In the genomic region with DNA sequence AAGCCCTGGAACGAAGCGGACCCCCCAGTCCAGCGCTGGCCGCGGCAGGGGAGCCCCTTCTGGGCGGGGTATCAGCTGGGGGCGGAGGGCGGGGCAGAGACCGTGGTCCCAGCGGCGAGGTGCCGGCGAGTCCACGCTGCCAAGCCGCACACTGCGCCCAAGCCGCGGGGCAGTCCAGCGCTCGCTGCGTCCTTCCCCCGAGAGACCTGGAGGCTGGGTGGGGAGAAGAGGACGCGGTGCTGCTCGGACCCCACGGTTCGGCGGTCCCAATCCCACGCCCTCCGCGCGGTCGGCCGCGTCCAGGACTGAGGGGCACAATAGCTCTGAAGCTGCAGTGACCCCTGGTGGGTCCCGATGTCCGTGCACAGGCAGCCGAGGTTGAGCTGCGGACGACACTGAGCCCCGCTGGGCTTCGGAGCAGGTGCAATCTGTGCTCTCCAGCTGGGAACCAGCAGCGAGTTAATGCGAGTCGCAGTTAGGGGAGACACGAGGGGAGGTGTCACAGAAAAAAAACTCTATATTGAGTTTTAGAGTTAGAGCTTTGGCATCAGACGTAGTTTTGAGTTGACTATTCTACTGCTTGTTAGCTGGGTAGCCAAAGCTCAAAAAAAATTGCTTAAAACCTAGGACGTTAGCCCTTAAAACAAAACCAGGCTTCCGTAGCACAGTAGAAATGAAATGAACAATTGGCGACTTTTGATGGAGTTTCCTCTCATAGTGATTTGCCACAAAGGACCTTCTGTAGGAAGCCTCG, we compare ENCODE assay signal across 8 cellular contexts. TPM values are rescaled to one million over a fixed set of nuclear protein-coding genes. Genes with fewer than 3 reads are reported as not detected.
A peak's percentile ranks its signal among the peaks of the same experiment; 100 is the strongest.
DNase-seq lines count a peak whose midpoint lies in the region; TF ChIP-seq lines count a peak whose summit lies in the region.

No MANE protein-coding gene starts in this region.

- H3K27me3 ChIP-seq in GM23248 (replicated peaks; ENCODE audit: insufficient read depth) (peaks cover 57% of the 10 kb centered on the region), SJCRH30 (no peaks in the 10 kb centered on the region), smooth muscle cell (ENCODE audit: low read depth) (peaks cover 15% of the 10 kb centered on the region)

- H3K27me3 Mint-ChIP-seq in chondrocyte (ENCODE audit: low read depth) = peaks cover 25% of the 10 kb centered on the region

- H3K36me3 Mint-ChIP-seq in chondrocyte (ENCODE audit: low read depth) = no peaks in the 10 kb centered on the region

- no peak overlapping the region for H3K27ac ChIP-seq in GM23248
- H3K27ac ChIP-seq in SJCRH30 = peak overlapping the region; percentile 16
- H3K27ac ChIP-seq in smooth muscle cell (ENCODE audit: low read depth) = no peak overlapping the region

- H3K4me2 ChIP-seq in GM23248 (ENCODE audit: unreplicated experiment) (peak overlapping the region; percentile 76), smooth muscle cell (peak overlapping the region; percentile 96)

- H3F3A ChIP-seq in GM23248 (ENCODE audit: insufficient read depth) = peaks cover 13% of the 10 kb centered on the region; the same call in 1 of the 2 replicates
- no peaks in the 10 kb centered on the region for H3F3A ChIP-seq in smooth muscle cell (ENCODE audit: low read depth)

- H3K27ac Mint-ChIP-seq in chondrocyte (ENCODE audit: unreplicated experiment) = no peak overlapping the region

- peak overlapping the region; percentile 74 for H3K4me3 Mint-ChIP-seq in chondrocyte (ENCODE audit: unreplicated experiment)

- no peaks in the 10 kb centered on the region for H3K9me3 Mint-ChIP-seq in chondrocyte (ENCODE audit: low read depth)

- H3K4me1 ChIP-seq in GM23248 (ENCODE audit: insufficient read depth) (peaks cover 11% of the 10 kb centered on the region), SJCRH30 (no peaks in the 10 kb centered on the region), smooth muscle cell (ENCODE audit: low read depth) (no peaks in the 10 kb centered on the region)

- H3K4me3 ChIP-seq in GM23248 = peak overlapping the region; percentile 70
- H3K4me3 ChIP-seq in SJCRH30 = peak overlapping the region; percentile 85
- H3K4me3 ChIP-seq in smooth muscle cell = peak overlapping the region; percentile 92

- H3K4me1 Mint-ChIP-seq in chondrocyte (ENCODE audit: low read depth) = peaks cover 12% of the 10 kb centered on the region

- H3K9me3 ChIP-seq in GM23248 (ENCODE audit: low read depth) (no peaks in the 10 kb centered on the region), SJCRH30 (replicated peaks) (no peaks in the 10 kb centered on the region), smooth muscle cell (replicated peaks; ENCODE audit: low read depth) (no peaks in the 10 kb centered on the region)

- H2AFZ ChIP-seq in GM23248 (peak overlapping the region; percentile 77), smooth muscle cell (ENCODE audit: low read depth) (peak overlapping the region; percentile 97)

- H3K9me2 ChIP-seq in GM23248 (ENCODE audit: insufficient read depth) = no peaks in the 10 kb centered on the region

- TF ChIP-seq CTCF in chondrocyte (IDR thresholded peaks at IDR 0.05) (peak; percentile 94), smooth muscle cell (IDR thresholded peaks at IDR 0.05; ENCODE audit: borderline replicate concordance, insufficient read depth, poor library complexity, severe bottlenecking) (peak; percentile 70)

- H4K20me1 ChIP-seq in GM23248 (ENCODE audit: insufficient read depth) = no peaks in the 10 kb centered on the region
- H4K20me1 ChIP-seq in smooth muscle cell (ENCODE audit: low read depth) = no peaks in the 10 kb centered on the region

- DNase-seq in SIG-M5 treated with dmso at 0.1 percent for 504 hours (lab: John Stamatoyannopoulos, UW; ENCODE audit: unreplicated experiment) (peak; percentile 45), SIG-M5 (lab: John Stamatoyannopoulos, UW) (no peak), GM23248 (peak; percentile 68), KBM-7 (peak; percentile 74), SJCRH30 (peak; percentile 86 to 90), chondrocyte (ENCODE audit: low spot score) (no peak), islet precursor cell (peak; percentile 91), smooth muscle cell (lab: John Stamatoyannopoulos, UW; ENCODE audit: unreplicated experiment) (peak; percentile 50)

- WGBS in GM23248 (ENCODE audit: low coverage in 1 of 2, low lambda C conversion rate in 2 of 2, missing lambda C conversion rate in 2 of 2), 2 experiments = 5 to 6% methylated on average over 24 to 33 of the region's 51 CpGs
- 5% methylated on average over 42 of the region's 51 CpGs for WGBS in smooth muscle cell (ENCODE audit: low lambda C conversion rate)

- no peaks in the 10 kb centered on the region for H3K36me3 ChIP-seq in GM23248 (ENCODE audit: low read depth)
- no peaks in the 10 kb centered on the region for H3K36me3 ChIP-seq in SJCRH30
- no peaks in the 10 kb centered on the region for H3K36me3 ChIP-seq in smooth muscle cell (ENCODE audit: low read depth)

- H3K79me2 ChIP-seq in GM23248 (ENCODE audit: insufficient read depth) (no peaks in the 10 kb centered on the region), smooth muscle cell (ENCODE audit: low read depth) (peaks cover 6% of the 10 kb centered on the region)

- in situ Hi-C loops in GM23248 (cut with MboI) (no loop called here), KBM-7 (cut with MboI; ENCODE audit: low pct_unique_long_range_greater_than_20kb, low sequenced_read_pairs) (no loop called here)

- H3K9ac ChIP-seq in GM23248 = no peak overlapping the region
- no peak overlapping the region for H3K9ac ChIP-seq in smooth muscle cell (ENCODE audit: low read depth)

RNA-seq across cellular contexts. Expression of gene EPB41L4A, which starts 1.2 kb away (rescaled TPM):
- 0.11 and 1.8 TPM in 2 replicates for total RNA-seq in GM23248 (2014; rRNA removed; shearing (Covaris generic))
- polyA plus RNA-seq in GM23248 (2016; fragmentation: Nextera tagmentation; extraction: Ambion mirVana) (0.42 and 0.76 TPM in 2 replicates), smooth muscle cell (2.9 and 3.8 TPM in 2 replicates)
- total RNA-seq in SJCRH30 (2014; rRNA removed; shearing (Covaris generic)) = 1.7 TPM in 2 replicates
- total RNA-seq in chondrocyte (2.5 to 3.9 TPM (median 3.5 TPM) in 3 replicates), smooth muscle cell (3.7 and 8.9 TPM in 2 replicates)

Comparison
In these comparisons a context has a peak if more than half of its experiments do, and no peak if none do; other contexts are left out.
1. DNase-seq: peak in SIG-M5 treated with dmso at 0.1 percent for 504 hours (single experiment), GM23248 (single experiment), KBM-7 (single experiment), SJCRH30 (2 of 2), islet precursor cell (single experiment) and smooth muscle cell (single experiment); none in SIG-M5 (single experiment) and chondrocyte (single experiment).
2. Peak in every context shown above with its lines, with median percentiles within 50 percentile points of each other: H3K4me3 ChIP-seq.